Comparison of ENCODE assay signal across 8 cellular contexts in the genomic region with DNA sequence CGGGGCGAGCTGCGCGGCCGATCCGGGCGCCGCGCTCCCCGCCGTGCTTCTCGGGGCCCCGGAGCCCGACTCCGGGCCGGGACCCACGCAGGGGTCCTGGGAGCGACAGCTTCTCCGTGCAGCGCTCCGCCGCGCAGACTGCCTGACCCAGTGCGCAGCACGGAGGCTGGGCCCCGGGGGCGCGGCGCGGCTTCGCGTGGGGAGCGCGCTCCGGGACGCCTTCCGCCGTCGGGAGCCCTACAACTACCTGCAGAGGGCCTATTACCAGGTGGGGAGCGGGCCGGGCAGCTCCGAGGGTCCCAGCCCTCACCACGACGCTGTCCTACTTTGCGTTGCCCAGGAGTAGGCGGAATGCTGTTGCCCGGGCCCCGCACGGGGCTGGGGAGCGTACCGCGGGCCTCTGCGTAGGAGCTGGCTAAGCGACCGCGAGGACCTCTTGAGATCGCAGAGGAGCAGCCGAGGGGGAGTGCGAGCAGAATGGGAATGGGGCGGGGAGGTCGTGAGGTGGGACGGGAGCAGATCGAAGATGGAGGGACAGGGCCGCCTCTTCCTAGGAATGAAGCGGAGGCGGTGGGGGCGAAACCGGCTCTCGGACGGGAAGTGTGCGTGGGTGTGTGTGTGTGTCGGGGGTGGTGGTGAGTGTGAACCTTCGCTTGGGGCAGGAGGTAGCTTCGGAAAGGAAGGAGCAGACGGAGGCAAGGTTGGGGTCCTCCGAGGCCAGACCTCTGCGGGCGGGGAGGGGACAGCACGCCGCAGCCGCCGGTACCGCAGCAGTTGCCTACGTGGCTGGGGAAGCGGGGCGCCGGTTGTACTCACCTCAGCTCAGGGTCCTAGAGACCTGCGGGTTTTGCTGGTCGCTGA. TPM values are rescaled to one million over a fixed set of nuclear protein-coding genes. Genes with fewer than 3 reads are reported as not detected.
DNase-seq lines count a peak whose midpoint lies in the region; ATAC-seq and TF ChIP-seq lines count a peak whose summit lies in the region.

No MANE protein-coding gene starts in this region.

- peaks cover 59% of the 10 kb centered on the region for H3K27me3 Mint-ChIP-seq in activated B cell treated with CpG ODN at 0.5 μM for 24 hours
- H3K27me3 Mint-ChIP-seq in stimulated activated naive CD8-positive, alpha-beta T cell treated with anti-CD3 and anti-CD28 coated beads, Interleukin-15, amount 100 ng/mL, for 72 hours: peaks cover 82% of the 10 kb centered on the region

- WGBS in lower leg skin, 2 donors: 1% methylated on average over 45 to 50 of the region's 89 CpGs

- CTCF ChIA-PET in activated B cell treated with CpG ODN at 0.5 μM for 24 hours (lab: Charles Lee): interaction anchor here (1.5 kb wide), 1 partner anchor 75 kb away, joined by 5 read pairs; a partner anchor contains a TSS

- H3K27me3 ChIP-seq in HUES48 (ENCODE audit: control insufficient read depth, insufficient read depth, low read length): peaks cover 32% of the 10 kb centered on the region

- H3K9me3 Mint-ChIP-seq in activated B cell treated with CpG ODN at 0.5 μM for 24 hours: no peaks in the 10 kb centered on the region
- no peaks in the 10 kb centered on the region for H3K9me3 Mint-ChIP-seq in stimulated activated naive CD8-positive, alpha-beta T cell treated with anti-CD3 and anti-CD28 coated beads, Interleukin-15, amount 100 ng/mL, for 72 hours

- no peaks in the 10 kb centered on the region for H3K9me3 ChIP-seq in HUES48 (ENCODE audit: control insufficient read depth, insufficient read depth, low read length)

- no peak for TF ChIP-seq CTCF in activated B cell treated with CpG ODN at 0.5 μM for 24 hours (IDR thresholded peaks at IDR 0.05)
- TF ChIP-seq CTCF in coronary artery (IDR thresholded peaks at IDR 0.05): no peak
- no peak for TF ChIP-seq CTCF in lower leg skin (IDR thresholded peaks at IDR 0.05)

- peaks cover 16% of the 10 kb centered on the region for H3K4me1 Mint-ChIP-seq in activated B cell treated with CpG ODN at 0.5 μM for 24 hours
- H3K4me1 Mint-ChIP-seq in stimulated activated naive CD8-positive, alpha-beta T cell treated with anti-CD3 and anti-CD28 coated beads, Interleukin-15, amount 100 ng/mL, for 72 hours: peaks cover 34% of the 10 kb centered on the region

- DNase-seq in Ammon's horn (ENCODE audit: low spot score) (peak; percentile 44), activated B cell treated with CpG ODN at 0.5 μM for 24 hours (peak; percentile 43), coronary artery (ENCODE audit: low spot score) (no peak), lower leg skin (ENCODE audit: low spot score in 2 of 2) (peak in 1 of 2 donors; percentile 93), left lobe of liver (ENCODE audit: low spot score) (no peak), GM19238 (ENCODE audit: insufficient read length, low spot score) (no peak)
- peak; percentile 48 to 57 for DNase-seq in stimulated activated naive CD8-positive, alpha-beta T cell treated with anti-CD3 and anti-CD28 coated beads, Interleukin-15, amount 100 ng/mL, for 72 hours

- peaks cover 33% of the 10 kb centered on the region for H3K36me3 ChIP-seq in HUES48 (ENCODE audit: control insufficient read depth, insufficient read depth, low read length)

- H3K4me1 ChIP-seq in HUES48 (ENCODE audit: control insufficient read depth, insufficient read depth, low read length): peaks cover 21% of the 10 kb centered on the region

- H3K9ac ChIP-seq in HUES48 (ENCODE audit: low read depth, low read length): peak overlapping the region; percentile 68

- no peaks in the 10 kb centered on the region for H3K36me3 Mint-ChIP-seq in activated B cell treated with CpG ODN at 0.5 μM for 24 hours (ENCODE audit: low read depth)

- TF ChIP-seq POLR2A in lower leg skin (IDR thresholded peaks at IDR 0.05): no peak

- POLR2A ChIA-PET in activated B cell treated with CpG ODN at 0.5 μM for 24 hours (lab: Charles Lee): interaction anchor here (0.8 to 1.7 kb wide), 4 partner anchors 23 to 77 kb away, joined by 3 to 7 read pairs (median 4); a partner anchor contains a TSS

- H3K4me3 ChIP-seq in HUES48 (ENCODE audit: low read depth, low read length) (peak overlapping the region; percentile 90), coronary artery (peak overlapping the region; percentile 92), lower leg skin (ENCODE audit: low read depth, poor library complexity, severe bottlenecking) (peak overlapping the region; percentile 68)

- H3K27ac Mint-ChIP-seq in activated B cell treated with CpG ODN at 0.5 μM for 24 hours: no peak overlapping the region
- peak overlapping the region; percentile 89 to 90 for H3K27ac Mint-ChIP-seq in stimulated activated naive CD8-positive, alpha-beta T cell treated with anti-CD3 and anti-CD28 coated beads, Interleukin-15, amount 100 ng/mL, for 72 hours

- peak overlapping the region; percentile 24 for H3K27ac ChIP-seq in HUES48 (ENCODE audit: low read depth, low read length)
- H3K27ac ChIP-seq in coronary artery: peak overlapping the region; percentile 85 to 94

- peak overlapping the region; percentile 86 for H3K4me3 Mint-ChIP-seq in activated B cell treated with CpG ODN at 0.5 μM for 24 hours
- H3K4me3 Mint-ChIP-seq in stimulated activated naive CD8-positive, alpha-beta T cell treated with anti-CD3 and anti-CD28 coated beads, Interleukin-15, amount 100 ng/mL, for 72 hours: peak overlapping the region; percentile 91 to 93

- ATAC-seq in activated B cell treated with CpG ODN at 0.5 μM for 24 hours (ENCODE audit: low read depth) (peak; percentile 53), left lobe of liver (no peak)
- peak; percentile 68 for ATAC-seq in stimulated activated naive CD8-positive, alpha-beta T cell treated with anti-CD3 and anti-CD28 coated beads, Interleukin-15, amount 100 ng/mL, for 72 hours

- intact Hi-C loops in activated B cell treated with CpG ODN at 0.5 μM for 24 hours (cut with micrococcal nuclease) (loop anchor here (2.0 to 5.0 kb wide), 2 partner anchors 22 to 142 kb away; a partner anchor contains a TSS), lower leg skin (cut with DNase I; ENCODE audit: low total_unique reads) (loop anchor here (5.0 kb wide), 1 partner anchor 212 kb away; no protein-coding TSS in a partner anchor)

RNA-seq across cellular contexts. Expression of a gene that starts 0.7 kb away (rescaled TPM):
- total RNA-seq in activated B cell treated with CpG ODN at 0.5 μM for 24 hours (not detected in 2 replicates), lower leg skin (10 to 100 TPM in 2 of 4 donors, 1 to 10 TPM in 2; 8.8 to 18.2 (median 11.8) TPM), left lobe of liver (1.4 TPM)

RNA-seq across cellular contexts. Expression of a gene that starts 7.3 kb away (rescaled TPM):
- not detected in 2 replicates for total RNA-seq in activated B cell treated with CpG ODN at 0.5 μM for 24 hours
- total RNA-seq in lower leg skin: 1 to 10 TPM in 2 of 4 donors, under 1 TPM in 1, not detected in 1; 0.65 to 1.4 (median 1.3) TPM
- total RNA-seq in left lobe of liver: 1.3 TPM

RNA-seq across cellular contexts. Expression of a gene that starts 11.8 kb away (rescaled TPM):
- total RNA-seq in activated B cell treated with CpG ODN at 0.5 μM for 24 hours (0.51 and 0.60 TPM in 2 replicates), lower leg skin (1 to 10 TPM in 1 of 4 donors, under 1 TPM in 2, not detected in 1; 0.17 to 1.2 (median 0.52) TPM), left lobe of liver (0.08 TPM)

RNA-seq across cellular contexts. Expression of a gene that starts 22.2 kb away (rescaled TPM):
- total RNA-seq in activated B cell treated with CpG ODN at 0.5 μM for 24 hours (1.2 and 1.6 TPM in 2 replicates), lower leg skin (1 to 10 TPM; 2.0 to 7.1 (median 2.9) TPM), left lobe of liver (0.58 TPM)

RNA-seq across cellular contexts. Expression of a gene that starts 23.0 kb away (rescaled TPM):
- 108 and 110 TPM in 2 replicates for total RNA-seq in activated B cell treated with CpG ODN at 0.5 μM for 24 hours
- 10 to 100 TPM; 61.9 to 79.3 (median 72.5) TPM for total RNA-seq in lower leg skin
- 48.0 TPM for total RNA-seq in left lobe of liver

Comparison
In these comparisons a context has a peak if more than half of its experiments do, and no peak if none do; other contexts are left out.
1. DNase-seq: peak in Ammon's horn (single experiment), activated B cell treated with CpG ODN at 0.5 μM for 24 hours (single experiment) and stimulated activated naive CD8-positive, alpha-beta T cell treated with anti-CD3 and anti-CD28 coated beads, Interleukin-15, amount 100 ng/mL, for 72 hours (2 of 2); none in coronary artery (single experiment), left lobe of liver (single experiment) and GM19238 (single experiment).
2. Peak in every context shown above with its lines, with median percentiles within 50 percentile points of each other: H3K4me3 ChIP-seq.